In genomic region chr7:17552373-17552772, GRCh38 we compare ENCODE assay signal across 31 cellular contexts.
"Had no signal": no experiment of that assay in that cellular context is flagged by ENCODE, and none has a peak within 500 bp of the region (broad histone marks: within the 10 kb centered on the region; RNA-seq: fewer than 3 reads in every experiment).

No MANE protein-coding gene starts in this region.

- DNase-seq: activated B cell treated with CpG ODN at 0.5 μM for 24 hours; activated CD4-positive, alpha-beta T cell treated with anti-CD3 and anti-CD28 coated beads for 48 hours; activated CD4-positive, alpha-beta T cell treated with anti-CD3 and anti-CD28 coated beads, Interleukin-2, amount 50 U/mL, for 1 hour; activated CD4-positive, alpha-beta T cell treated with anti-CD3 and anti-CD28 coated beads, Interleukin-2, amount 50 U/mL, for 48 hours; activated CD8-positive, alpha-beta memory T cell treated with anti-CD3 and anti-CD28 coated beads for 24 hours; activated CD8-positive, alpha-beta T cell treated with anti-CD3 and anti-CD28 coated beads for 36 hours; activated gamma-delta T cell treated with Interleukin-2 at 50 U/mL for 16 hours; activated naive CD4-positive, alpha-beta T cell treated with anti-CD3 and anti-CD28 coated beads, Interleukin-2, amount 50 U/mL, for 16 hours; activated naive CD4-positive, alpha-beta T cell treated with Interleukin-2 at 50 U/mL for 16 hours; activated T-cell treated with anti-CD3 and anti-CD28 coated beads, Interleukin-2, amount 50 U/mL, for 4 hours; amniotic stem cell; aorta; body of pancreas; caudate nucleus; cortex of kidney; dermis blood vessel endothelial cell; effector CD4-positive, alpha-beta T cell; effector memory CD8-positive, alpha-beta T cell; erythroblast; foreskin keratinocyte; gastrocnemius medialis; glutamatergic neuron; T-helper 1 cell; T-helper 17 cell; T1000; WERI-Rb-1 had no signal

- H3K36me3 ChIP-seq: esophagus muscularis mucosa, gastrocnemius medialis, WERI-Rb-1 had no signal

- H3K27ac ChIP-seq: body of pancreas, esophagus muscularis mucosa, foreskin keratinocyte, gastrocnemius medialis, WERI-Rb-1 had no signal

- H3K36me3 Mint-ChIP-seq: activated naive CD8-positive, alpha-beta T cell had no signal

- H3K4me1 Mint-ChIP-seq: T-helper 17 cell had no signal

- H3K27ac Mint-ChIP-seq: activated B cell treated with CpG ODN at 0.5 μM for 24 hours; activated CD8-positive, alpha-beta T cell treated with anti-CD3 and anti-CD28 coated beads for 36 hours; activated naive CD8-positive, alpha-beta T cell; activated T-helper 1 cell treated with anti-CD3 and anti-CD28 coated beads, Interleukin-12 subunit alpha, Interleukin-12 subunit beta, Interleukin-2, Interleukin-4 antibody, amounts not matched to agents 30 ng/mL and 10 ng/mL and 1 ng/mL, durations not matched to agents 14 hours and 24 hours and 36 hours; effector memory CD8-positive, alpha-beta T cell; T-helper 17 cell; T-helper 2 cell treated with Interferon-gamma antibody and Interleukin-4, amounts not matched to agents 5 μg/mL and 100 μg/mL, for 36 hours had no signal

- ATAC-seq: activated CD4-positive, CD25-positive, alpha-beta regulatory T cell treated with anti-CD3 and anti-CD28 coated beads, Interleukin-2, amount 50 U/mL, for 24 hours; activated CD8-positive, alpha-beta T cell treated with anti-CD3 and anti-CD28 coated beads for 36 hours; activated T-cell treated with anti-CD3 and anti-CD28 coated beads, Interleukin-2, amount 50 U/mL, for 4 hours; body of pancreas; effector memory CD8-positive, alpha-beta T cell; foreskin keratinocyte; gastrocnemius medialis; T-helper 17 cell had no signal

- H3K4me3 ChIP-seq: body of pancreas, esophagus muscularis mucosa, gastrocnemius medialis had no signal

- H3K4me3 Mint-ChIP-seq: activated B cell treated with CpG ODN at 0.5 μM for 24 hours; activated CD8-positive, alpha-beta T cell treated with anti-CD3 and anti-CD28 coated beads for 36 hours; activated naive CD8-positive, alpha-beta T cell; activated T-cell treated with anti-CD3 and anti-CD28 coated beads, Interleukin-2, amount 50 U/mL, for 4 hours; activated T-helper 1 cell treated with anti-CD3 and anti-CD28 coated beads, Interleukin-12 subunit alpha, Interleukin-12 subunit beta, Interleukin-2, Interleukin-4 antibody, amounts not matched to agents 30 ng/mL and 10 ng/mL and 1 ng/mL, durations not matched to agents 14 hours and 24 hours and 36 hours; effector memory CD8-positive, alpha-beta T cell; T-helper 17 cell; T-helper 2 cell treated with Interferon-gamma antibody and Interleukin-4, amounts not matched to agents 5 μg/mL and 100 μg/mL, for 36 hours had no signal

- H3K9me3 Mint-ChIP-seq: activated B cell treated with CpG ODN at 0.5 μM for 24 hours; activated CD8-positive, alpha-beta T cell treated with anti-CD3 and anti-CD28 coated beads for 36 hours; activated T-cell treated with anti-CD3 and anti-CD28 coated beads, Interleukin-2, amount 50 U/mL, for 4 hours; activated T-helper 1 cell treated with anti-CD3 and anti-CD28 coated beads, Interleukin-12 subunit alpha, Interleukin-12 subunit beta, Interleukin-2, Interleukin-4 antibody, amounts not matched to agents 30 ng/mL and 10 ng/mL and 1 ng/mL, durations not matched to agents 14 hours and 24 hours and 36 hours; effector memory CD8-positive, alpha-beta T cell; T-helper 2 cell treated with Interferon-gamma antibody and Interleukin-4, amounts not matched to agents 5 μg/mL and 100 μg/mL, for 36 hours had no signal

- H3K9me3 ChIP-seq: body of pancreas, gastrocnemius medialis had no signal

- H3K27me3 ChIP-seq: body of pancreas, esophagus muscularis mucosa, foreskin keratinocyte, gastrocnemius medialis had no signal
